1 cellular context compared by ENCODE assay signal in genomic region chr17:18327093-18327492, GRCh38.
TF ChIP-seq lines count a peak whose summit lies in the region.

No MANE protein-coding gene starts in this region.

TF ChIP-seq in GM12878, 131 proteins besides CTCF, POLR2A, EP300 and RAD21:
- TF ChIP-seq DPF2 (IDR thresholded peaks at IDR 0.05) (no peak), USF2 (IDR thresholded peaks at IDR 0.05; ENCODE audit: borderline replicate concordance, low read depth, low read length) (no peak), ZNF207 (IDR thresholded peaks at IDR 0.05; ENCODE audit: borderline replicate concordance) (no peak), FOXM1 (IDR thresholded peaks at IDR 0.05; ENCODE audit: low read depth, low read length) (no peak), YY1 (IDR thresholded peaks at IDR 0.05; ENCODE audit: low read depth, low read length) (no peak), SRF (IDR thresholded peaks at IDR 0.05; ENCODE audit: low read depth in 2 of 2, low read length in 2 of 2) (no peak), MLLT1 (IDR thresholded peaks at IDR 0.05) (no peak), TCF7 (IDR thresholded peaks at IDR 0.05; ENCODE audit: borderline replicate concordance) (no peak), EED (IDR thresholded peaks at IDR 0.05; ENCODE audit: low read depth) (no peak), PAX8 (IDR thresholded peaks at IDR 0.05) (no peak), RB1 (IDR thresholded peaks at IDR 0.05; ENCODE audit: borderline replicate concordance) (no peak), YBX1 (IDR thresholded peaks at IDR 0.05) (no peak), BACH1 (IDR thresholded peaks at IDR 0.05; ENCODE audit: borderline replicate concordance) (no peak), HDGF (IDR thresholded peaks at IDR 0.05) (no peak), HSF1 (IDR thresholded peaks at IDR 0.05; ENCODE audit: low read depth, low read length) (no peak), KAT2A (conservative IDR thresholded peaks at IDR 0.05; ENCODE audit: control insufficient read depth, low read depth, low read length) (no peak)
